ENCODE assay signal across 29 cellular contexts in genomic region chr11:86699036-86699791, GRCh38. TPM values are rescaled to one million over a fixed set of nuclear protein-coding genes. Genes with fewer than 3 reads are reported as not detected.
DNase-seq lines count a peak whose midpoint lies in the region; ATAC-seq and TF ChIP-seq lines count a peak whose summit lies in the region.
"Had no signal": no experiment of that assay in that cellular context is flagged by ENCODE, and none has a peak within 500 bp of the region (broad histone marks: within the 10 kb centered on the region; RNA-seq: fewer than 3 reads in every experiment).

No MANE protein-coding gene starts in this region.

- H3K79me2 ChIP-seq in PC-3 (ENCODE audit: low read length), result no peaks in the 10 kb centered on the region
- no peaks in the 10 kb centered on the region for H3K79me2 ChIP-seq in mammary epithelial cell (ENCODE audit: insufficient read depth, low read length)

- H3K36me3 ChIP-seq in A673 (ENCODE audit: insufficient read depth, low read length, poor library complexity, severe bottlenecking), result no peaks in the 10 kb centered on the region
- H3K36me3 ChIP-seq in PC-3 (ENCODE audit: low read depth, low read length), result no peaks in the 10 kb centered on the region
- H3K36me3 ChIP-seq in mammary epithelial cell (ENCODE audit: insufficient read depth, low read length), result no peaks in the 10 kb centered on the region
- H3K36me3 ChIP-seq: left lung, spleen, thoracic aorta had no signal

- H3K4me1 ChIP-seq in A673 (ENCODE audit: insufficient read depth, low read length, poor library complexity, severe bottlenecking) (peaks cover 34% of the 10 kb centered on the region), PC-3 (ENCODE audit: insufficient read depth, low read length) (peaks cover 34% of the 10 kb centered on the region), mammary epithelial cell (ENCODE audit: insufficient read depth, low read length) (peaks cover 35% of the 10 kb centered on the region)

- no peak overlapping the region for H3K4me3 ChIP-seq in A673 (ENCODE audit: low read depth, low read length, poor library complexity, severe bottlenecking)
- H3K4me3 ChIP-seq in PC-3 (ENCODE audit: low read length), result no peak overlapping the region
- H3K4me3 ChIP-seq in mammary epithelial cell (replicated peaks in 1 of 3; ENCODE audit: insufficient read depth in 1 of 3, low read depth in 2 of 3, low read length in 3 of 3), result no peak overlapping the region
- H3K4me3 ChIP-seq in fibroblast of the aortic adventitia (ENCODE audit: low read depth, low read length), result no peak overlapping the region
- H3K4me3 ChIP-seq: GM12878, left lung, spleen, thoracic aorta had no signal

- H3F3A ChIP-seq in PC-3 (ENCODE audit: low read length, unreplicated experiment), result no peaks in the 10 kb centered on the region

- H2AFZ ChIP-seq in PC-3 (ENCODE audit: low read length) (no peak overlapping the region), mammary epithelial cell (ENCODE audit: low read depth, low read length) (peak overlapping the region; percentile 61)

- H3K27ac ChIP-seq in A673 (ENCODE audit: low read depth, low read length, poor library complexity, severe bottlenecking), result peak overlapping the region; percentile 20
- no peak overlapping the region for H3K27ac ChIP-seq in PC-3 (ENCODE audit: low read length)
- H3K27ac ChIP-seq in mammary epithelial cell (ENCODE audit: insufficient read depth, low read depth, low read length), result no peak overlapping the region
- H3K27ac ChIP-seq: left lung, spleen, thoracic aorta had no signal

- H3K9me2 ChIP-seq in PC-3 (replicated peaks; ENCODE audit: low read length), result no peaks in the 10 kb centered on the region

- WGBS in mammary epithelial cell (ENCODE audit: low coverage, missing lambda C conversion rate), result 26% methylated on average over 1 of the region's 1 CpG

- DNase-seq in A673 (ENCODE audit: low spot score) (no peak), PC-3 (peak; percentile 25), mammary epithelial cell (no peak), fibroblast of the aortic adventitia (ENCODE audit: low read depth) (peak; percentile 59), islet precursor cell (no peak), occipital lobe (lab: John Stamatoyannopoulos, UW) (no peak), NCI-H345 (lab: John Stamatoyannopoulos, UW) (no peak)
- no peak for DNase-seq in activated CD4-positive, CD25-positive, alpha-beta regulatory T cell treated with anti-CD3 and anti-CD28 coated beads, Interleukin-2, amount 50 U/mL, for 72 hours
- DNase-seq: activated CD4-positive, CD25-positive, alpha-beta regulatory T cell; activated CD8-positive, alpha-beta memory T cell treated with anti-CD3 and anti-CD28 coated beads, Interleukin-2, amount 10 ng/mL, durations not matched to agents 7 days and 5 days; activated gamma-delta T cell treated with Interleukin-2 at 50 U/mL for 16 hours; activated T-cell treated with anti-CD3 and anti-CD28 coated beads, Interleukin-2, amount 50 U/mL, for 4 hours; CD8-positive, alpha-beta memory T cell; immature natural killer cell; KG1; left lung; NCI-H1417 treated with DMSO at 0.1 percent for 48 hours; NCI-H2081; NCI-H226; NCI-H82; right cardiac atrium; RPMI8226; spleen; stimulated activated CD8-positive, alpha-beta memory T cell treated with anti-CD3 and anti-CD28 coated beads, Interleukin-4, amount 100 ng/mL, for 48 hours; stimulated activated naive CD8-positive, alpha-beta T cell treated with anti-CD3 and anti-CD28 coated beads, Interleukin-15, amount 100 ng/mL, for 72 hours; T-helper 1 cell had no signal

- no peaks in the 10 kb centered on the region for H4K20me1 ChIP-seq in PC-3 (ENCODE audit: low read length)
- H4K20me1 ChIP-seq in mammary epithelial cell (ENCODE audit: insufficient read depth, low read length), result no peaks in the 10 kb centered on the region

- no TSS peak for BruUV-seq in A673 (replicated peaks; lab: Mats Ljungman, UMichigan)
- BruUV-seq in PC-3 (replicated peaks; lab: Mats Ljungman, UMichigan), result no TSS peak
- no TSS peak for BruUV-seq in mammary epithelial cell (replicated peaks; lab: Mats Ljungman, UMichigan)

- H3K9me3 ChIP-seq in A673 (ENCODE audit: low read depth, low read length, poor library complexity, severe bottlenecking) (no peaks in the 10 kb centered on the region), PC-3 (ENCODE audit: low read length) (no peaks in the 10 kb centered on the region), mammary epithelial cell (replicated peaks; ENCODE audit: insufficient read depth, low read length) (no peaks in the 10 kb centered on the region)
- H3K9me3 ChIP-seq: left lung, spleen, thoracic aorta had no signal

- POLR2A ChIA-PET in A673 (lab: Charles Lee; ENCODE audit: low non-redundant PET), result no interaction called here
- POLR2A ChIA-PET in PC-3 (lab: Charles Lee; ENCODE audit: unreplicated experiment), result no interaction called here

- dilution Hi-C loops in mammary epithelial cell (cut with HindIII; ENCODE audit: low sequenced_read_pairs), result no loop called here

- no peak overlapping the region for H3K9ac ChIP-seq in PC-3 (ENCODE audit: low read length)
- no peak overlapping the region for H3K9ac ChIP-seq in mammary epithelial cell (ENCODE audit: insufficient read depth, low read length)

- intact Hi-C loops in A673 (cut with micrococcal nuclease; ENCODE audit: unreplicated experiment) (no loop called here), PC-3 (cut with micrococcal nuclease) (no loop called here), mammary epithelial cell (cut with micrococcal nuclease) (no loop called here)

- H3K27me3 ChIP-seq in A673 (replicated peaks; ENCODE audit: insufficient read depth, low read depth, low read length, poor library complexity) (no peaks in the 10 kb centered on the region), PC-3 (ENCODE audit: low read length) (no peaks in the 10 kb centered on the region), mammary epithelial cell (ENCODE audit: insufficient read depth, low read length) (no peaks in the 10 kb centered on the region)
- H3K27me3 ChIP-seq: left lung, spleen had no signal

- TF ChIP-seq CTCF in A673 (conservative IDR thresholded peaks at IDR 0.05; ENCODE audit: low read depth, low read length) (no peak), PC-3 (conservative IDR thresholded peaks at IDR 0.05; ENCODE audit: low read depth, low read length) (no peak), mammary epithelial cell (conservative IDR thresholded peaks at IDR 0.05 in 1 of 2, IDR thresholded peaks at IDR 0.05 in 1 of 2; ENCODE audit: extremely low read depth in 1 of 2, insufficient read depth in 1 of 2, low read depth in 1 of 2, low read length in 2 of 2) (no peak), fibroblast of the aortic adventitia (IDR thresholded peaks at IDR 0.05; ENCODE audit: insufficient read depth, low read length) (no peak)

- ATAC-seq in PC-3, result no peak
- ATAC-seq: activated CD8-positive, alpha-beta memory T cell treated with anti-CD3 and anti-CD28 coated beads, Interleukin-2, amount 10 ng/mL, durations not matched to agents 7 days and 5 days; activated T-cell treated with anti-CD3 and anti-CD28 coated beads, Interleukin-2, amount 50 U/mL, for 4 hours; GM12878; left lung; right cardiac atrium; stimulated activated naive CD8-positive, alpha-beta T cell treated with anti-CD3 and anti-CD28 coated beads, Interleukin-15, amount 100 ng/mL, for 72 hours had no signal

- H3K4me2 ChIP-seq in PC-3 (ENCODE audit: low read length) (no peak overlapping the region), mammary epithelial cell (ENCODE audit: insufficient read depth, low read depth, low read length) (no peak overlapping the region)

- CTCF ChIA-PET in A673 (lab: Charles Lee), result no interaction called here
- CTCF ChIA-PET in PC-3 (lab: Charles Lee), result no interaction called here
- CTCF ChIA-PET in mammary epithelial cell (lab: Charles Lee; ENCODE audit: low non-redundant PET), result no interaction called here

- in situ Hi-C loops in mammary epithelial cell (cut with MboI; ENCODE audit: low sequenced_read_pairs in 2 of 2), result no loop called here

RNA-seq across cellular contexts. Expression of gene ME3, which starts 26.8 kb away (rescaled TPM):
- 6.9 and 7.6 TPM in 2 replicates for total RNA-seq in A673 (2021)
- 80.8 and 83.8 TPM in 2 replicates for total RNA-seq in PC-3 (2014; rRNA removed)
- total RNA-seq in mammary epithelial cell, result 10 to 100 TPM in 1 of 2 donors, not detected in 1; 11.2 TPM
- 1.4 TPM for polyA plus RNA-seq in mammary epithelial cell
- polyA minus RNA-seq in mammary epithelial cell, result not detected
- total RNA-seq in fibroblast of the aortic adventitia (ENCODE audit: low replicate concordance), result 40.4 and 56.9 TPM in 2 replicates
- total RNA-seq in occipital lobe, result 99.0 TPM
- total RNA-seq: SK-MEL-5 had no signal
- polyA plus RNA-seq: CD8-positive, alpha-beta memory T cell had no signal

Comparison
In these comparisons a context has a peak if more than half of its experiments do, and no peak if none do; other contexts are left out.
1. DNase-seq: peak in PC-3 (single experiment) and fibroblast of the aortic adventitia (single experiment); none in A673 (single experiment), mammary epithelial cell (single experiment), islet precursor cell (single experiment), activated CD4-positive, CD25-positive, alpha-beta regulatory T cell treated with anti-CD3 and anti-CD28 coated beads, Interleukin-2, amount 50 U/mL, for 72 hours (single experiment), occipital lobe (single experiment) and NCI-H345 (single experiment).